1 cellular context compared by ENCODE assay signal in the genomic region with DNA sequence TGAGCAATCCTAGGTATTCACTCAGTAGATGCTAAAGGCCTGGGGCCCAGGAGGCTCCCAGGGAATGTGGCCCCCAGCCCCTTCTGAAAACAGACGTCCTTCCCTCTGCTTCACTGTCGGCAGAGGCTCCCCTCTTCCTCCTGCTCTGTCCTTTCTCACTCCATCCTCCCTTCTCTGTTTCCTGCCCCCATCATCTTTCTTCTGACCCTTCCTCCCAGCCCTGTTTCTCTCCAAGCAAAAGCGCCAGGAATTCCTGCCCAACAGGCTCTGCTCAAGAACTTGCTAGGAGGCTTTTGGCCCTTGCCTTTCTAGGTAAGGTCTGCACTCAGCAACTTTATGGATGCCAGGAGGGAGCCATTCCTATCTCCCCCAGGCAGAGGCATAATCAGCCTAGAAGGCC.
TF ChIP-seq lines count a peak whose summit lies in the region.

No MANE protein-coding gene starts in this region.

TF ChIP-seq in H1, 55 proteins besides CTCF, POLR2A, EP300 and RAD21:
- TF ChIP-seq RBBP5 (IDR thresholded peaks at IDR 0.05; ENCODE audit: borderline replicate concordance, low read depth, low read length), result no peak
